Comparison of ENCODE assay signal across 16 cellular contexts in the genomic region with DNA sequence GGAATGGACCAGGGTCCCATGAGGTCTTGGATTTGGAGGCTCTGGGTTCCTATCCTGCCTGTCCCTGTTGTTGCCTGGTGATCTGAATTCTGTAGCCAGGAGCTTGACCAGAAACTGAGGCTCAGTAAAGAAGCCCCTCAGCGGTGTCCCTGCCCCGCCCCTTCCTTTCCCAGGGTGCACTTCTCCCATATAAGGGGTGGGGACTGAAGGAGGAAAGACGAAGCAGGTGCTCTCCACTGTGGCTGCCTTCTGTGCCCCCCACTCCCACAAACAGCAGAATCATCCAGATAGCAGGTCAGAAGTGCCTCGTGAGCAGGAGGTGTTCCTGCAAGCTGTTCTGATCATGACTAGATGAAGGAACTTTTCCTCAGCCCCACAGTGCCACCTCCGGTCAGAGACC.
A peak's percentile ranks its signal among the peaks of the same experiment; 100 is the strongest.
DNase-seq lines count a peak whose midpoint lies in the region; ATAC-seq, FAIRE-seq and TF ChIP-seq lines count a peak whose summit lies in the region.
"Had no signal": no experiment of that assay in that cellular context is flagged by ENCODE, and none has a peak within 500 bp of the region (broad histone marks: within the 10 kb centered on the region; RNA-seq: fewer than 3 reads in every experiment).

No MANE protein-coding gene starts in this region.

- WGBS in A549 (ENCODE audit: missing lambda C conversion rate), result 2% methylated on average over 5 of the region's 5 CpGs

- no peaks in the 10 kb centered on the region for H3K27me3 ChIP-seq in OCI-LY1 (ENCODE audit: insufficient read depth, low read length)

- H3K4me1 ChIP-seq in A549 (no peaks in the 10 kb centered on the region), OCI-LY1 (ENCODE audit: insufficient read depth, low read length, severe bottlenecking) (no peaks in the 10 kb centered on the region)

- no peaks in the 10 kb centered on the region for H3K36me3 Mint-ChIP-seq in nephron progenitor cell (ENCODE audit: low read depth)
- H3K36me3 Mint-ChIP-seq: CD14-positive monocyte; CD8-positive, alpha-beta T cell had no signal

- TF ChIP-seq EP300 in A549 (IDR thresholded peaks at IDR 0.05), result no peak

- H3K36me3 ChIP-seq in OCI-LY1 (ENCODE audit: insufficient read depth, low read length), result no peaks in the 10 kb centered on the region

- no peak for TF ChIP-seq RAD21 in A549 (conservative IDR thresholded peaks at IDR 0.05 in 1 of 2, IDR thresholded peaks at IDR 0.05 in 1 of 2)

- H4K20me1 ChIP-seq in OCI-LY1 (ENCODE audit: insufficient read depth, low read length), result no peaks in the 10 kb centered on the region

- H2AFZ ChIP-seq in OCI-LY1 (ENCODE audit: low read length), result no peak overlapping the region
- H2AFZ ChIP-seq: GM23338 had no signal

- POLR2A ChIA-PET in A549 (lab: Yijun Ruan, JAX), result no interaction called here

- no peak for TF ChIP-seq CTCF in A549 (IDR thresholded peaks at IDR 0.05)
- TF ChIP-seq CTCF in OCI-LY1 (IDR thresholded peaks at IDR 0.05; ENCODE audit: low read length), result no peak
- no peak for TF ChIP-seq CTCF in nephron progenitor cell (IDR thresholded peaks at IDR 0.05)

- peaks cover 21% of the 10 kb centered on the region for H3K27me3 Mint-ChIP-seq in nephron progenitor cell (ENCODE audit: low read depth, poor library complexity)

- TF ChIP-seq POLR2A in A549 (IDR thresholded peaks at IDR 0.05; ENCODE audit: low read length), result no peak

- no peaks in the 10 kb centered on the region for H3K9me3 Mint-ChIP-seq in nephron progenitor cell
- H3K9me3 Mint-ChIP-seq: CD8-positive, alpha-beta T cell; GM23338 had no signal

- H3K27ac Mint-ChIP-seq in nephron progenitor cell, result peak overlapping the region; percentile 37
- H3K27ac Mint-ChIP-seq: CD14-positive monocyte; CD8-positive, alpha-beta T cell; GM23338 had no signal

- H3F3A ChIP-seq in OCI-LY1 (ENCODE audit: insufficient read depth, low read length), result no peaks in the 10 kb centered on the region

- H3K4me1 Mint-ChIP-seq in nephron progenitor cell, result peaks cover 4% of the 10 kb centered on the region
- H3K4me1 Mint-ChIP-seq: CD14-positive monocyte, GM23338 had no signal

- no peak; a peak in 1 of 6 replicates for ATAC-seq in A549
- ATAC-seq: CD8-positive, alpha-beta T cell; GM23338 had no signal

- DNase-seq in A549 (ENCODE audit: low read depth in 1 of 2, low spot score in 1 of 2) (no peak), COR-L47 (lab: John Stamatoyannopoulos, UW) (peak; percentile 9), nephron progenitor cell (no peak), HuH-7 (ENCODE audit: low spot score) (no peak), mesenteric fat pad (ENCODE audit: low spot score) (no peak)
- no peak for DNase-seq in activated CD4-positive, CD25-positive, alpha-beta regulatory T cell (lab: John Stamatoyannopoulos, UW)
- DNase-seq: Caco-2; CD8-positive, alpha-beta T cell; DND-41; GDM1; H7 had no signal

- no peak for FAIRE-seq in A549 (lab: Jason Lieb, UNC)
- FAIRE-seq: A204.1, GM12892 had no signal

- peak overlapping the region; percentile 52 for H3K4me2 ChIP-seq in A549
- peak overlapping the region; percentile 48; the same call in 1 of the 2 replicates for H3K4me2 ChIP-seq in OCI-LY1 (ENCODE audit: low read length)
- H3K4me2 ChIP-seq: GM23338 had no signal

- H3K4me3 ChIP-seq in A549 (0 out of 3 replicates have a peak overlapping the region, but pooled peaks have one; percentile 22), OCI-LY1 (ENCODE audit: low read depth, low read length, poor library complexity, severe bottlenecking) (peak overlapping the region; percentile 29)
- H3K4me3 ChIP-seq: GM23338 had no signal

- H3K9ac ChIP-seq in OCI-LY1 (ENCODE audit: low read length), result no peak overlapping the region

- no peak overlapping the region for H3K4me3 Mint-ChIP-seq in nephron progenitor cell
- H3K4me3 Mint-ChIP-seq: CD14-positive monocyte; CD8-positive, alpha-beta T cell; GM23338 had no signal

- CTCF ChIA-PET in A549 (lab: Yijun Ruan, JAX), result no interaction called here

- H3K27ac ChIP-seq in A549 (no peak overlapping the region), OCI-LY1 (ENCODE audit: low read depth, low read length, poor library complexity, severe bottlenecking) (no peak overlapping the region)

- no peaks in the 10 kb centered on the region for H3K9me3 ChIP-seq in A549
- H3K9me3 ChIP-seq in OCI-LY1 (ENCODE audit: low read length), result no peaks in the 10 kb centered on the region
- H3K9me3 ChIP-seq: Caco-2 had no signal

- no peaks in the 10 kb centered on the region for H3K9me2 ChIP-seq in OCI-LY1 (ENCODE audit: low read depth, low read length)

- no peaks in the 10 kb centered on the region for H3K79me2 ChIP-seq in OCI-LY1 (ENCODE audit: insufficient read depth, low read length)

TF ChIP-seq in A549, 52 proteins besides CTCF, POLR2A, EP300 and RAD21:
- TF ChIP-seq FOSB (CRISPR knock-in tag; IDR thresholded peaks at IDR 0.05), result no peak
- TF ChIP-seq GATA3 (IDR thresholded peaks at IDR 0.05; ENCODE audit: borderline replicate concordance), result no peak
- no peak for TF ChIP-seq BHLHE40 (IDR thresholded peaks at IDR 0.05; ENCODE audit: low read depth, low read length)
- no peak for TF ChIP-seq HOXB5 (CRISPR knock-in tag; IDR thresholded peaks at IDR 0.05)
- no peak for TF ChIP-seq RCOR1 (IDR thresholded peaks at IDR 0.05; ENCODE audit: low read depth, low read length)
- no peak for TF ChIP-seq RNF2 (IDR thresholded peaks at IDR 0.05; ENCODE audit: borderline replicate concordance, low read depth)
- no peak for TF ChIP-seq NPAS2 (CRISPR knock-in tag; IDR thresholded peaks at IDR 0.05; ENCODE audit: borderline replicate concordance)
- no peak for TF ChIP-seq MAX (IDR thresholded peaks at IDR 0.05)
- TF ChIP-seq POLR2AphosphoS2 (conservative IDR thresholded peaks at IDR 0.05; ENCODE audit: low read length), result no peak
- no peak for TF ChIP-seq HOXA7 (CRISPR knock-in tag; IDR thresholded peaks at IDR 0.05)
- TF ChIP-seq PHF8 (IDR thresholded peaks at IDR 0.05; ENCODE audit: borderline replicate concordance, low read depth), result no peak
- no peak for TF ChIP-seq SREBF2 (IDR thresholded peaks at IDR 0.05)
- no peak for TF ChIP-seq USF2 (IDR thresholded peaks at IDR 0.05)
- TF ChIP-seq NR3C1 (IDR thresholded peaks at IDR 0.05), result no peak
- no peak for TF ChIP-seq FOXS1 (CRISPR knock-in tag; IDR thresholded peaks at IDR 0.05)
